In the genomic region with DNA sequence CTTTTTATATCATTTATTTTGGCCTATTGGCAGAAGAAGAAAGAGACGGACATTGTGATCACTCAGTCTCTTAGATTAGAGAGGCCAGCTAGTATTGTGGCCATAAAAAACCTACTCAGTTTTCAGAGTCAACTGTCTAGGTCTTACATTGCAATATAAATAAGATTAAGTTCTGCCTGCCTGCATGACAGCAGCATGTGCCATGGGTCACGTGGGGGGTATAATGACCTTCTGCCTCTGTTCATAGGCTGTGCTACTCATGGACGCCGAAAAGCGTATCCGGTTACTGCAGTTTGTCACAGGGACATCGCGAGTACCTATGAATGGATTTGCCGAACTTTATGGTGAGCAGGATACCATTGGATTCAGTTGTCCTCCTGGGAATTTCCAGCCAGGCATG, we compare ENCODE assay signal across 16 cellular contexts.
A peak's percentile ranks its signal among the peaks of the same experiment; 100 is the strongest.
DNase-seq lines count a peak whose midpoint lies in the region; ATAC-seq and TF ChIP-seq lines count a peak whose summit lies in the region.
"Had no signal": no experiment of that assay in that cellular context is flagged by ENCODE, and none has a peak within 500 bp of the region (broad histone marks: within the 10 kb centered on the region; RNA-seq: fewer than 3 reads in every experiment).

No MANE protein-coding gene starts in this region.

- H3K14ac ChIP-seq in IMR-90 (replicated peaks; ENCODE audit: low read depth, low read length) = 0 out of 2 replicates have a peak overlapping the region, but pooled peaks have one; percentile 37

- no peak overlapping the region for H3K4me3 Mint-ChIP-seq in nephron
- H3K4me3 Mint-ChIP-seq: CD8-positive, alpha-beta memory T cell had no signal

- intact Hi-C loops in IMR-90 (cut with micrococcal nuclease) = no loop called here

- H3K4me1 ChIP-seq in IMR-90 (ENCODE audit: control insufficient read depth, insufficient read depth, low read length) (peaks cover 4% of the 10 kb centered on the region; the same call in 1 of the 2 replicates), skeletal muscle tissue (ENCODE audit: control insufficient read depth in 3 of 3, insufficient read depth in 3 of 3, low read length in 3 of 3) (peaks cover 16 to 29% (median 25%) of the 10 kb centered on the region in 3 donors)

- H2AK9ac ChIP-seq in IMR-90 (replicated peaks; ENCODE audit: low read depth, low read length, poor library complexity) = no peak overlapping the region

- H2AFZ ChIP-seq in IMR-90 (replicated peaks; ENCODE audit: low read length, poor library complexity) = no peak overlapping the region

- dilution Hi-C loops in IMR-90 (cut with HindIII; ENCODE audit: low sequenced_read_pairs, unreplicated experiment) = no loop called here

- H3K27ac Mint-ChIP-seq in nephron = peak overlapping the region; percentile 79 to 84 (median 84)
- H3K27ac Mint-ChIP-seq: CD8-positive, alpha-beta memory T cell had no signal

- no peak for TF ChIP-seq RAD21 in IMR-90 (IDR thresholded peaks at IDR 0.05; ENCODE audit: low read length)

- 97% methylated on average over 7 of the region's 9 CpGs; no CpG with 5 or more reads in 1 of the 2 experiments for WGBS in IMR-90 (ENCODE audit: extremely low coverage in 2 of 2, insufficient read length in 1 of 2), 2 experiments

- no peak overlapping the region for H3K4me3 ChIP-seq in IMR-90 (ENCODE audit: insufficient read depth, low read depth, low read length)
- H3K4me3 ChIP-seq in coronary artery = no peak overlapping the region
- peak overlapping the region in 2 of 3 donors; percentile 56 to 60 for H3K4me3 ChIP-seq in skeletal muscle tissue (ENCODE audit: low read length in 3 of 3)

- no peaks in the 10 kb centered on the region for H4K20me1 ChIP-seq in IMR-90 (ENCODE audit: insufficient read depth, low read length)

- H3K9me3 ChIP-seq in IMR-90 (ENCODE audit: control insufficient read depth, insufficient read depth, low read length) = no peaks in the 10 kb centered on the region
- no peaks in the 10 kb centered on the region for H3K9me3 ChIP-seq in skeletal muscle tissue (ENCODE audit: control insufficient read depth in 3 of 3, low read length in 3 of 3)
- H3K9me3 ChIP-seq: SK-N-SH had no signal

- no peak overlapping the region for H2BK20ac ChIP-seq in IMR-90 (ENCODE audit: low read depth, low read length)

- H3K79me1 ChIP-seq in IMR-90 (ENCODE audit: low read depth in 1 of 2, low read length in 2 of 2) = no peaks in the 10 kb centered on the region

- H2BK15ac ChIP-seq in IMR-90 (ENCODE audit: low read depth, low read length) = no peak overlapping the region

- H3K9me1 ChIP-seq in IMR-90 (ENCODE audit: insufficient read depth, low read length) = peaks cover 8% of the 10 kb centered on the region

- H3K23ac ChIP-seq in IMR-90 (ENCODE audit: low read depth, low read length) = no peak overlapping the region

- H2AK5ac ChIP-seq in IMR-90 (ENCODE audit: low read depth, low read length) = no peak overlapping the region

- DNase-seq in IMR-90 (no peak), coronary artery (ENCODE audit: low spot score) (peak; percentile 19), NCI-H2107 (lab: John Stamatoyannopoulos, UW) (no peak)
- no peak for DNase-seq in activated effector memory CD4-positive, alpha-beta T cell treated with Interleukin-2 at 50 U/mL for 16 hours
- DNase-seq: C1 segment of cervical spinal cord; CD8-positive, alpha-beta memory T cell; DMS79; H7; KBM-7; NCI-H1105; NCI-H2081 treated with DMSO at 0.1 percent for 48 hours; SHP77; SK-N-SH had no signal

- H3K56ac ChIP-seq in IMR-90 (ENCODE audit: extremely low read depth, insufficient read depth, low read length) = no peak overlapping the region

- no peak overlapping the region for H3K4me2 ChIP-seq in IMR-90 (ENCODE audit: low read depth, low read length)
- H3K4me2 ChIP-seq: SK-N-SH had no signal

- no peak overlapping the region for H4K5ac ChIP-seq in IMR-90 (ENCODE audit: low read depth, low read length)

- H3K4me1 Mint-ChIP-seq in nephron = peaks cover 71% of the 10 kb centered on the region
- H3K4me1 Mint-ChIP-seq: CD8-positive, alpha-beta memory T cell had no signal

- no peak overlapping the region for H4K91ac ChIP-seq in IMR-90 (ENCODE audit: insufficient read depth, low read depth, low read length)

- TF ChIP-seq CTCF in IMR-90 (conservative IDR thresholded peaks at IDR 0.05; ENCODE audit: low read depth, low read length) = no peak
- no peak for TF ChIP-seq CTCF in coronary artery (IDR thresholded peaks at IDR 0.05)
- no peak for TF ChIP-seq CTCF in nephron (IDR thresholded peaks at IDR 0.05; ENCODE audit: unreplicated experiment in 3 of 3)

- H3K9ac ChIP-seq in IMR-90 (ENCODE audit: low read depth, low read length) (no peak overlapping the region), skeletal muscle tissue (ENCODE audit: low read depth in 1 of 3, low read length in 3 of 3) (peak overlapping the region in 2 of 3 donors; percentile 27 to 64)
- H3K9ac ChIP-seq: SK-N-SH had no signal

- H4K8ac ChIP-seq in IMR-90 (ENCODE audit: low read depth in 2 of 2, low read length in 2 of 2) = no peak overlapping the region

- in situ Hi-C loops in IMR-90 (cut with MboI; ENCODE audit: low sequenced_read_pairs) = no loop called here

- CTCF ChIA-PET in IMR-90 (lab: Yijun Ruan, JAX) = no interaction called here

- no peaks in the 10 kb centered on the region for H3K9me3 Mint-ChIP-seq in nephron
- H3K9me3 Mint-ChIP-seq: CD8-positive, alpha-beta memory T cell had no signal

- TF ChIP-seq POLR2A in IMR-90 (IDR thresholded peaks at IDR 0.05; ENCODE audit: low read depth, low read length) = no peak

- H3K27me3 Mint-ChIP-seq in nephron (ENCODE audit: low read depth) = no peaks in the 10 kb centered on the region

- peaks cover 10% of the 10 kb centered on the region; the same call in 1 of the 2 replicates for H3K36me3 ChIP-seq in IMR-90 (ENCODE audit: control insufficient read depth, insufficient read depth, low read length)
- peaks cover 15 to 39% (median 17%) of the 10 kb centered on the region in 3 donors for H3K36me3 ChIP-seq in skeletal muscle tissue (ENCODE audit: control insufficient read depth in 3 of 3, insufficient read depth in 3 of 3, low read length in 3 of 3)

- H3K27me3 ChIP-seq in IMR-90 (ENCODE audit: control insufficient read depth, insufficient read depth, low read length) = no peaks in the 10 kb centered on the region
- no peaks in the 10 kb centered on the region for H3K27me3 ChIP-seq in skeletal muscle tissue (ENCODE audit: control insufficient read depth in 3 of 3, insufficient read depth in 3 of 3, low read length in 3 of 3)

- BruUV-seq in IMR-90 (replicated peaks; lab: Mats Ljungman, UMichigan) = no TSS peak

- ATAC-seq in IMR-90 (ENCODE audit: low read depth) (no peak), GM21825 (IDR thresholded peaks at IDR 0.05; ENCODE audit: unreplicated experiment) (no peak)

- H3K27ac ChIP-seq in IMR-90 (ENCODE audit: insufficient read depth, low read length) (no peak overlapping the region), coronary artery (no peak overlapping the region), skeletal muscle tissue (ENCODE audit: low read depth, low read length) (peak overlapping the region; percentile 68)

- no peak overlapping the region for H3K18ac ChIP-seq in IMR-90 (ENCODE audit: low read depth, low read length)

- POLR2A ChIA-PET in IMR-90 (lab: Charles Lee; ENCODE audit: unreplicated experiment) = no interaction called here

- H2BK5ac ChIP-seq in IMR-90 (ENCODE audit: low read depth, low read length, poor library complexity, severe bottlenecking) = no peak overlapping the region

- no peak overlapping the region for H3K4ac ChIP-seq in IMR-90 (ENCODE audit: low read depth, low read length)

- H2BK120ac ChIP-seq in IMR-90 (ENCODE audit: low read depth, low read length) = no peak overlapping the region

- H3K36me3 Mint-ChIP-seq in nephron (ENCODE audit: low read depth) = peaks cover 88% of the 10 kb centered on the region
- H3K36me3 Mint-ChIP-seq: CD8-positive, alpha-beta memory T cell had no signal

TF ChIP-seq in IMR-90, 13 proteins besides CTCF, POLR2A, EP300 and RAD21:
- no peak for TF ChIP-seq BHLHE40 (IDR thresholded peaks at IDR 0.05; ENCODE audit: low read depth, low read length)
- TF ChIP-seq RFX5 (IDR thresholded peaks at IDR 0.05; ENCODE audit: low read depth, low read length) = no peak
- no peak for TF ChIP-seq FOS (IDR thresholded peaks at IDR 0.05; ENCODE audit: low read depth, low read length)
- no peak for TF ChIP-seq CEBPB (IDR thresholded peaks at IDR 0.05; ENCODE audit: low read depth, low read length)
- no peak for TF ChIP-seq MAFK (IDR thresholded peaks at IDR 0.05; ENCODE audit: low read depth, low read length)
- TF ChIP-seq SMC3 (IDR thresholded peaks at IDR 0.05; ENCODE audit: low read depth, low read length) = no peak
- no peak for TF ChIP-seq CHD1 (IDR thresholded peaks at IDR 0.05; ENCODE audit: low read depth, low read length)
- TF ChIP-seq MAZ (IDR thresholded peaks at IDR 0.05; ENCODE audit: borderline replicate concordance, low read depth, low read length) = no peak
- TF ChIP-seq RCOR1 (IDR thresholded peaks at IDR 0.05; ENCODE audit: insufficient replicate concordance, low read length) = no peak
- no peak for TF ChIP-seq NFE2L2 (IDR thresholded peaks at IDR 0.05; ENCODE audit: low read depth, low read length)
- TF ChIP-seq MXI1 (IDR thresholded peaks at IDR 0.05; ENCODE audit: borderline replicate concordance, low read depth, low read length) = no peak
- TF ChIP-seq, protein P1, sequence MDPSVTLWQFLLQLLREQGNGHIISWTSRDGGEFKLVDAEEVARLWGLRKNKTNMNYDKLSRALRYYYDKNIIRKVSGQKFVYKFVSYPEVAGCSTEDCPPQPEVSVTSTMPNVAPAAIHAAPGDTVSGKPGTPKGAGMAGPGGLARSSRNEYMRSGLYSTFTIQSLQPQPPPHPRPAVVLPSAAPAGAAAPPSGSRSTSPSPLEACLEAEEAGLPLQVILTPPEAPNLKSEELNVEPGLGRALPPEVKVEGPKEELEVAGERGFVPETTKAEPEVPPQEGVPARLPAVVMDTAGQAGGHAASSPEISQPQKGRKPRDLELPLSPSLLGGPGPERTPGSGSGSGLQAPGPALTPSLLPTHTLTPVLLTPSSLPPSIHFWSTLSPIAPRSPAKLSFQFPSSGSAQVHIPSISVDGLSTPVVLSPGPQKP (IDR thresholded peaks at IDR 0.05; ENCODE audit: borderline replicate concordance, low read depth, low read length) = no peak
- TF ChIP-seq, protein P2, sequence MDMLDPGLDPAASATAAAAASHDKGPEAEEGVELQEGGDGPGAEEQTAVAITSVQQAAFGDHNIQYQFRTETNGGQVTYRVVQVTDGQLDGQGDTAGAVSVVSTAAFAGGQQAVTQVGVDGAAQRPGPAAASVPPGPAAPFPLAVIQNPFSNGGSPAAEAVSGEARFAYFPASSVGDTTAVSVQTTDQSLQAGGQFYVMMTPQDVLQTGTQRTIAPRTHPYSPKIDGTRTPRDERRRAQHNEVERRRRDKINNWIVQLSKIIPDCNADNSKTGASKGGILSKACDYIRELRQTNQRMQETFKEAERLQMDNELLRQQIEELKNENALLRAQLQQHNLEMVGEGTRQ (IDR thresholded peaks at IDR 0.05; ENCODE audit: low read depth, low read length) = no peak

Comparison
In these comparisons a context has a peak if more than half of its experiments do, and no peak if none do; other contexts are left out.
1. H3K4me3 ChIP-seq: peak in skeletal muscle tissue (2 of 3); none in IMR-90 (single experiment) and coronary artery (single experiment).